ENCODE assay signal across 1 cellular context in the genomic region with DNA sequence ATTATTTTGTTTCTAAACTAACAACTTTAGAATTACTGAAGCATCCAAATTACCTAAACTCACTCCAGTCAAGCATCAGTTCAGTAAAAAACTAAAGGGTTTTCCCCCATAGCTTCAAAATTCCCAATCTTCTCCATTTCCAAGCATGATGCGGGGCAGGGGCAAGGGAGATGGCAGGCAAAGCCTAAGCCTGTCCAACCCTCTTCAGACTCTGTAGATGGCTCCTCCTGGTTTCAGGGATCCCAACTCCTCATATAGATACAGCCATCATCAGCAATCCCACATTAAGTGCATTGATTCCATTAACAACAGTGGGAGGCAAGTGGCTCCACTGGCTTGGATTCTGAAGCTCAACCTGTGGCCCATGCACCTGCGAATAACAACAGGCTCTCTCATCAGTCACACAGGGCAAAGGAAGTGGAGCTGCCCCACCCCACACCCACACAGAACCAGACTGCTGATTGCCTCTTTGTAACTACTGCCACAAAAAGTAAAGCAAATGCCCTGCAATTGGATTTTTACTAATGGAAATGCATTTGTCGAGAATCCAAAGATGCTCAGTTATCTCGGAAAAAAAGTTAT.
TF ChIP-seq lines count a peak whose summit lies in the region.

No MANE protein-coding gene starts in this region.

TF ChIP-seq in GM23338, 12 proteins besides CTCF, POLR2A, EP300 and RAD21 (continued from another document):
- TF ChIP-seq, protein P1, sequence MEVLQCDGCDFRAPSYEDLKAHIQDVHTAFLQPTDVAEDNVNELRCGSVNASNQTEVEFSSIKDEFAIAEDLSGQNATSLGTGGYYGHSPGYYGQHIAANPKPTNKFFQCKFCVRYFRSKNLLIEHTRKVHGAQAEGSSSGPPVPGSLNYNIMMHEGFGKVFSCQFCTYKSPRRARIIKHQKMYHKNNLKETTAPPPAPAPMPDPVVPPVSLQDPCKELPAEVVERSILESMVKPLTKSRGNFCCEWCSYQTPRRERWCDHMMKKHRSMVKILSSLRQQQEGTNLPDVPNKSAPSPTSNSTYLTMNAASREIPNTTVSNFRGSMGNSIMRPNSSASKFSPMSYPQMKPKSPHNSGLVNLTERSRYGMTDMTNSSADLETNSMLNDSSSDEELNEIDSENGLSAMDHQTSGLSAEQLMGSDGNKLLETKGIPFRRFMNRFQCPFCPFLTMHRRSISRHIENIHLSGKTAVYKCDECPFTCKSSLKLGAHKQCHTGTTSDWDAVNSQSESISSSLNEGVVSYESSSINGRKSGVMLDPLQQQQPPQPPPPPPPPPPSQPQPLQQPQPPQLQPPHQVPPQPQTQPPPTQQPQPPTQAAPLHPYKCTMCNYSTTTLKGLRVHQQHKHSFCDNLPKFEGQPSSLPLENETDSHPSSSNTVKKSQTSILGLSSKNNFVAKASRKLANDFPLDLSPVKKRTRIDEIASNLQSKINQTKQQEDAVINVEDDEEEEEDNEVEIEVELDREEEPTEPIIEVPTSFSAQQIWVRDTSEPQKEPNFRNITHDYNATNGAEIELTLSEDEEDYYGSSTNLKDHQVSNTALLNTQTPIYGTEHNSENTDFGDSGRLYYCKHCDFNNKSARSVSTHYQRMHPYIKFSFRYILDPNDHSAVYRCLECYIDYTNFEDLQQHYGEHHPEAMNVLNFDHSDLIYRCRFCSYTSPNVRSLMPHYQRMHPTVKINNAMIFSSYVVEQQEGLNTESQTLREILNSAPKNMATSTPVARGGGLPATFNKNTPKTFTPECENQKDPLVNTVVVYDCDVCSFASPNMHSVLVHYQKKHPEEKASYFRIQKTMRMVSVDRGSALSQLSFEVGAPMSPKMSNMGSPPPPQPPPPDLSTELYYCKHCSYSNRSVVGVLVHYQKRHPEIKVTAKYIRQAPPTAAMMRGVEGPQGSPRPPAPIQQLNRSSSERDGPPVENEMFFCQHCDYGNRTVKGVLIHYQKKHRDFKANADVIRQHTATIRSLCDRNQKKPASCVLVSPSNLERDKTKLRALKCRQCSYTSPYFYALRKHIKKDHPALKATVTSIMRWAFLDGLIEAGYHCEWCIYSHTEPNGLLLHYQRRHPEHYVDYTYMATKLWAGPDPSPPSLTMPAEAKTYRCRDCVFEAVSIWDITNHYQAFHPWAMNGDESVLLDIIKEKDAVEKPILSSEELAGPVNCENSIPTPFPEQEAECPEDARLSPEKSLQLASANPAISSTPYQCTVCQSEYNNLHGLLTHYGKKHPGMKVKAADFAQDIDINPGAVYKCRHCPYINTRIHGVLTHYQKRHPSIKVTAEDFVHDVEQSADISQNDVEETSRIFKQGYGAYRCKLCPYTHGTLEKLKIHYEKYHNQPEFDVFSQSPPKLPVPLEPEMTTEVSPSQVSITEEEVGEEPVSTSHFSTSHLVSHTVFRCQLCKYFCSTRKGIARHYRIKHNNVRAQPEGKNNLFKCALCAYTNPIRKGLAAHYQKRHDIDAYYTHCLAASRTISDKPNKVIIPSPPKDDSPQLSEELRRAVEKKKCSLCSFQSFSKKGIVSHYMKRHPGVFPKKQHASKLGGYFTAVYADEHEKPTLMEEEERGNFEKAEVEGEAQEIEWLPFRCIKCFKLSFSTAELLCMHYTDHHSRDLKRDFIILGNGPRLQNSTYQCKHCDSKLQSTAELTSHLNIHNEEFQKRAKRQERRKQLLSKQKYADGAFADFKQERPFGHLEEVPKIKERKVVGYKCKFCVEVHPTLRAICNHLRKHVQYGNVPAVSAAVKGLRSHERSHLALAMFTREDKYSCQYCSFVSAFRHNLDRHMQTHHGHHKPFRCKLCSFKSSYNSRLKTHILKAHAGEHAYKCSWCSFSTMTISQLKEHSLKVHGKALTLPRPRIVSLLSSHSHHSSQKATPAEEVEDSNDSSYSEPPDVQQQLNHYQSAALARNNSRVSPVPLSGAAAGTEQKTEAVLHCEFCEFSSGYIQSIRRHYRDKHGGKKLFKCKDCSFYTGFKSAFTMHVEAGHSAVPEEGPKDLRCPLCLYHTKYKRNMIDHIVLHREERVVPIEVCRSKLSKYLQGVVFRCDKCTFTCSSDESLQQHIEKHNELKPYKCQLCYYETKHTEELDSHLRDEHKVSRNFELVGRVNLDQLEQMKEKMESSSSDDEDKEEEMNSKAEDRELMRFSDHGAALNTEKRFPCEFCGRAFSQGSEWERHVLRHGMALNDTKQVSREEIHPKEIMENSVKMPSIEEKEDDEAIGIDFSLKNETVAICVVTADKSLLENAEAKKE (CRISPR knock-in tag; IDR thresholded peaks at IDR 0.05): no peak
- TF ChIP-seq, protein P2, sequence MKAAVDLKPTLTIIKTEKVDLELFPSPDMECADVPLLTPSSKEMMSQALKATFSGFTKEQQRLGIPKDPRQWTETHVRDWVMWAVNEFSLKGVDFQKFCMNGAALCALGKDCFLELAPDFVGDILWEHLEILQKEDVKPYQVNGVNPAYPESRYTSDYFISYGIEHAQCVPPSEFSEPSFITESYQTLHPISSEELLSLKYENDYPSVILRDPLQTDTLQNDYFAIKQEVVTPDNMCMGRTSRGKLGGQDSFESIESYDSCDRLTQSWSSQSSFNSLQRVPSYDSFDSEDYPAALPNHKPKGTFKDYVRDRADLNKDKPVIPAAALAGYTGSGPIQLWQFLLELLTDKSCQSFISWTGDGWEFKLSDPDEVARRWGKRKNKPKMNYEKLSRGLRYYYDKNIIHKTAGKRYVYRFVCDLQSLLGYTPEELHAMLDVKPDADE (IDR thresholded peaks at IDR 0.05): no peak
- TF ChIP-seq EZH2 (IDR thresholded peaks at IDR 0.05; ENCODE audit: low read depth, unreplicated experiment): no peak
- TF ChIP-seq NANOG (IDR thresholded peaks at IDR 0.05; ENCODE audit: borderline replicate concordance): no peak
- TF ChIP-seq ZNF331 (CRISPR knock-in tag; IDR thresholded peaks at IDR 0.05; ENCODE audit: low read depth): no peak
TF ChIP-seq in GM23338: peak in this region for 0.
